ENCODE assay signal across 1 cellular context in genomic region chr5:78253201-78253600, GRCh38.
TF ChIP-seq lines count a peak whose summit lies in the region.

No MANE protein-coding gene starts in this region.

TF ChIP-seq in IMR-90, 13 proteins besides CTCF, POLR2A, EP300 and RAD21:
- no peak for TF ChIP-seq SMC3 (IDR thresholded peaks at IDR 0.05; ENCODE audit: low read depth, low read length)
- TF ChIP-seq MAFK (IDR thresholded peaks at IDR 0.05; ENCODE audit: low read depth, low read length) = no peak
- TF ChIP-seq RFX5 (IDR thresholded peaks at IDR 0.05; ENCODE audit: low read depth, low read length) = no peak
- TF ChIP-seq CEBPB (IDR thresholded peaks at IDR 0.05; ENCODE audit: low read depth, low read length) = no peak
- TF ChIP-seq, protein P1, sequence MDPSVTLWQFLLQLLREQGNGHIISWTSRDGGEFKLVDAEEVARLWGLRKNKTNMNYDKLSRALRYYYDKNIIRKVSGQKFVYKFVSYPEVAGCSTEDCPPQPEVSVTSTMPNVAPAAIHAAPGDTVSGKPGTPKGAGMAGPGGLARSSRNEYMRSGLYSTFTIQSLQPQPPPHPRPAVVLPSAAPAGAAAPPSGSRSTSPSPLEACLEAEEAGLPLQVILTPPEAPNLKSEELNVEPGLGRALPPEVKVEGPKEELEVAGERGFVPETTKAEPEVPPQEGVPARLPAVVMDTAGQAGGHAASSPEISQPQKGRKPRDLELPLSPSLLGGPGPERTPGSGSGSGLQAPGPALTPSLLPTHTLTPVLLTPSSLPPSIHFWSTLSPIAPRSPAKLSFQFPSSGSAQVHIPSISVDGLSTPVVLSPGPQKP (IDR thresholded peaks at IDR 0.05; ENCODE audit: borderline replicate concordance, low read depth, low read length) = no peak
- TF ChIP-seq RCOR1 (IDR thresholded peaks at IDR 0.05; ENCODE audit: insufficient replicate concordance, low read length) = no peak
- TF ChIP-seq FOS (IDR thresholded peaks at IDR 0.05; ENCODE audit: low read depth, low read length) = no peak
- TF ChIP-seq MXI1 (IDR thresholded peaks at IDR 0.05; ENCODE audit: borderline replicate concordance, low read depth, low read length) = no peak
